ENCODE assay signal across 8 cellular contexts in the genomic region with DNA sequence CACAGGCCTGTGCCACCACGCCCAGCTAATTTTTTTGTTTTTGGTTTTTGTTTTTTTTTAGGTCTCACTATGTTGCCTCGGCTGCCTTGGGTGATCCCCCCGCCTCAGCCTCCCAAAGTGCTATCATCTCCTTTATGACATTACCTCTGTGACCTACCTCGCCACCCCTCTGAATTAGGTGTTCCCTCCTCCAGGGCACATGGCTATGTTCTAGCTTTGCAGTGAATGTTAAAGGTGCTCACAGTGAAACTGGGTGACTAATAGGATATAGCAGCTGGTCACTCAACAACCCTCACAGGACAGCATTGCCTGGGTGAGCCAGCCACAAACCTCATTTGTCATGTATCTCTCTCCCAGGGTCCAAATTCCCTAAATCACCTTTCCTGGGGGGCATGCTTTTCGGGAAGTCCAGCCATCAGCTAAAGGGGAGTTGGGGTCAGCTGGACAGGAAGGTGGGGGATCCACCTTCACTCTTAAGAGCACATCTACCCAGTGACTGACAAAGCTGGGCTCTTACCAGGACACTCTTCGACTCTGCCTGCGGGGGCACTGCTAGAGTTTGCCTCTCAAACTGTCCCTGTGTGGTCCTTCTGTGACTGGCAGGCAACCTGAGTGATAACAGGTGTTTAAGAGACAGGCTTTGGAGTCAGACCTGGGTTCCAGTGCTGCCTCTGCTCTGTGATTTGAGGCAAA. TPM values are rescaled to one million over a fixed set of nuclear protein-coding genes. Genes with fewer than 3 reads are reported as not detected.
DNase-seq lines count a peak whose midpoint lies in the region; ATAC-seq and TF ChIP-seq lines count a peak whose summit lies in the region.

No MANE protein-coding gene starts in this region.

- no peak overlapping the region for H2AFZ ChIP-seq in parathyroid adenoma

- DNase-seq in NCI-H1436 (lab: John Stamatoyannopoulos, UW) (peak; percentile 4), NCI-H1436 treated with DMSO at 0.1 percent for 48 hours (lab: John Stamatoyannopoulos, UW) (no peak), HEK293T (ENCODE audit: extremely low spot score) (peak; percentile 48), NCI-H226 (peak; percentile 22), endothelial cell (ENCODE audit: low spot score) (peak; percentile 27)
- peak; percentile 70 for DNase-seq in activated CD4-positive, alpha-beta memory T cell treated with anti-CD3 and anti-CD28 coated beads for 36 hours

- H3K27ac Mint-ChIP-seq in activated CD4-positive, alpha-beta memory T cell treated with anti-CD3 and anti-CD28 coated beads for 36 hours: peak overlapping the region; percentile 83
- H3K27ac Mint-ChIP-seq in endothelial cell (ENCODE audit: unreplicated experiment): peak overlapping the region; percentile 95

- CTCF ChIA-PET in HEK293T (lab: Yijun Ruan, JAX): interaction anchor here (0.7 kb wide), 1 partner anchor 434 kb away, joined by 3 read pairs; no protein-coding TSS in a partner anchor
- CTCF ChIA-PET in activated CD4-positive, alpha-beta memory T cell treated with anti-CD3 and anti-CD28 coated beads for 36 hours (lab: Charles Lee): interaction anchor here (0.8 to 1.8 kb wide), 6 partner anchors 16 to 144 kb away, joined by 3 to 10 read pairs (median 4); partner anchors contain the start of genes ARPC4 and PRRT3

- ATAC-seq in HG03045 (IDR thresholded peaks at IDR 0.05; ENCODE audit: unreplicated experiment): no peak

- no peaks in the 10 kb centered on the region for H3K79me2 ChIP-seq in parathyroid adenoma

- no peaks in the 10 kb centered on the region for H3K9me3 Mint-ChIP-seq in activated CD4-positive, alpha-beta memory T cell treated with anti-CD3 and anti-CD28 coated beads for 36 hours
- no peaks in the 10 kb centered on the region for H3K9me3 Mint-ChIP-seq in endothelial cell (ENCODE audit: unreplicated experiment)

- H3K36me3 ChIP-seq in parathyroid adenoma (ENCODE audit: control insufficient read depth, insufficient read depth, low read length): no peaks in the 10 kb centered on the region

- H3K9ac ChIP-seq in parathyroid adenoma: no peak overlapping the region

- no peak overlapping the region for H3K4me3 ChIP-seq in parathyroid adenoma (ENCODE audit: low read depth, low read length)

- no peaks in the 10 kb centered on the region for H3K9me3 ChIP-seq in parathyroid adenoma (ENCODE audit: control insufficient read depth, low read length)

- H3K27ac ChIP-seq in parathyroid adenoma: peak overlapping the region; percentile 76

- H3K4me1 Mint-ChIP-seq in activated CD4-positive, alpha-beta memory T cell treated with anti-CD3 and anti-CD28 coated beads for 36 hours (ENCODE audit: low read depth): peaks cover 36% of the 10 kb centered on the region
- H3K4me1 Mint-ChIP-seq in endothelial cell (ENCODE audit: unreplicated experiment): peaks cover 21% of the 10 kb centered on the region

- peak overlapping the region; percentile 81 for H3K4me3 Mint-ChIP-seq in activated CD4-positive, alpha-beta memory T cell treated with anti-CD3 and anti-CD28 coated beads for 36 hours
- H3K4me3 Mint-ChIP-seq in endothelial cell (ENCODE audit: unreplicated experiment): no peak overlapping the region

- intact Hi-C loops in activated CD4-positive, alpha-beta memory T cell treated with anti-CD3 and anti-CD28 coated beads for 36 hours (cut with micrococcal nuclease): loop anchor here (1.0 to 5.0 kb wide), 2 partner anchors 15 to 109 kb away; partner anchors contain the start of genes ARPC4 and IL17RC

- no peak for TF ChIP-seq CTCF in endothelial cell (IDR thresholded peaks at IDR 0.05; ENCODE audit: unreplicated experiment)
- TF ChIP-seq CTCF in parathyroid adenoma (IDR thresholded peaks at IDR 0.05): no peak

- POLR2A ChIA-PET in HEK293T (lab: Yijun Ruan, JAX): interaction anchor here (4.3 kb wide), 1 partner anchor 16 kb away, joined by 14 read pairs; the partner anchor contains the start of genes ARPC4 and TADA3
- POLR2A ChIA-PET in activated CD4-positive, alpha-beta memory T cell treated with anti-CD3 and anti-CD28 coated beads for 36 hours (lab: Charles Lee): interaction anchor here (0.5 to 2.2 kb wide), 7 partner anchors 16 to 105 kb away, joined by 3 to 10 read pairs (median 3); partner anchors contain the start of genes ARPC4, CAMK1 and TADA3

- H3K36me3 Mint-ChIP-seq in activated CD4-positive, alpha-beta memory T cell treated with anti-CD3 and anti-CD28 coated beads for 36 hours: peaks cover 48% of the 10 kb centered on the region
- H3K36me3 Mint-ChIP-seq in endothelial cell (ENCODE audit: low read depth, unreplicated experiment): peaks cover 40% of the 10 kb centered on the region

- no peaks in the 10 kb centered on the region for H3K27me3 ChIP-seq in parathyroid adenoma (ENCODE audit: control insufficient read depth, insufficient read depth, low read length)

- H3K4me2 ChIP-seq in parathyroid adenoma (ENCODE audit: low read length): no peak overlapping the region

- H3K27me3 Mint-ChIP-seq in activated CD4-positive, alpha-beta memory T cell treated with anti-CD3 and anti-CD28 coated beads for 36 hours: no peaks in the 10 kb centered on the region
- peaks cover 13% of the 10 kb centered on the region for H3K27me3 Mint-ChIP-seq in endothelial cell (ENCODE audit: unreplicated experiment)

- peaks cover 6% of the 10 kb centered on the region for H3K4me1 ChIP-seq in parathyroid adenoma

TF ChIP-seq in HEK293T, 16 proteins besides CTCF, POLR2A, EP300 and RAD21:
- TF ChIP-seq ELF4 (IDR thresholded peaks at IDR 0.05) (no peak), PKNOX1 (IDR thresholded peaks at IDR 0.05) (0 out of 2 replicates have a peak, but pooled peaks have one; percentile 38)

RNA-seq across cellular contexts. Expression of gene TTLL3, which starts 1.6 kb away (rescaled TPM):
- total RNA-seq in activated CD4-positive, alpha-beta memory T cell treated with anti-CD3 and anti-CD28 coated beads for 36 hours: 10 to 100 TPM; 49.6 to 49.7 TPM
- total RNA-seq in endothelial cell (ENCODE audit: unreplicated experiment): 34.4 TPM

RNA-seq across cellular contexts. Expression of gene ARPC4, which starts 15.6 kb away (rescaled TPM):
- total RNA-seq in activated CD4-positive, alpha-beta memory T cell treated with anti-CD3 and anti-CD28 coated beads for 36 hours: 100 to 1,000 TPM; 237 to 240 TPM
- total RNA-seq in endothelial cell (ENCODE audit: unreplicated experiment): 203 TPM

RNA-seq across cellular contexts. Expression of gene TADA3, which starts 16.2 kb away (rescaled TPM):
- total RNA-seq in activated CD4-positive, alpha-beta memory T cell treated with anti-CD3 and anti-CD28 coated beads for 36 hours: 10 to 100 TPM; 86.9 to 92.1 TPM
- total RNA-seq in endothelial cell (ENCODE audit: unreplicated experiment): 35.4 TPM

RNA-seq across cellular contexts. Expression of gene RPUSD3, which starts 35.3 kb away (rescaled TPM):
- 10 to 100 TPM; 79.0 to 80.8 TPM for total RNA-seq in activated CD4-positive, alpha-beta memory T cell treated with anti-CD3 and anti-CD28 coated beads for 36 hours
- 43.5 TPM for total RNA-seq in endothelial cell (ENCODE audit: unreplicated experiment)

RNA-seq across cellular contexts. Expression of gene CAMK1, which starts 38.7 kb away (rescaled TPM):
- total RNA-seq in activated CD4-positive, alpha-beta memory T cell treated with anti-CD3 and anti-CD28 coated beads for 36 hours: 10 to 100 TPM; 48.2 to 51.9 TPM
- total RNA-seq in endothelial cell (ENCODE audit: unreplicated experiment): 6.0 TPM
